Comparison of ENCODE assay signal across 24 cellular contexts in the genomic region with DNA sequence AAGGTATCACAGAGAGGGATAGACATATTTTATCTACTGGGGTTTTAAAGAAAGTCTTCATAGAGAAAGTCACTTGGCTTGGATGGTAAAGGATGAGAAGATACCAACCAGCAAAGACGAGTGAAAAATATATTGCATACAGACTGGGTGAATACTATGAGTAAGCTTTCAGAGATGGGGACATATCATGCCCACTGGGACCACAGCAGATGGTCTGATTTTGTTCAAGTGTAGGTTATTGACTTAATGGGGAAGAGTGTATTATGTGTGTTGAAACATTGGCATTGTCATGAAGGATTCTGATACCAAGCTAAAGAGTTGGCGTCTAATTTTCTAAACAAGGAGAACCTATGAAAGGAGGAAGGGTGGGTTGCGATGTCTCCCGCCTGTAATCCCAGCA. TPM values are rescaled to one million over a fixed set of nuclear protein-coding genes. Genes with fewer than 3 reads are reported as not detected.
DNase-seq lines count a peak whose midpoint lies in the region; ATAC-seq and TF ChIP-seq lines count a peak whose summit lies in the region.
"Had no signal": no experiment of that assay in that cellular context is flagged by ENCODE, and none has a peak within 500 bp of the region (broad histone marks: within the 10 kb centered on the region; RNA-seq: fewer than 3 reads in every experiment).

No MANE protein-coding gene starts in this region.

- DNase-seq in NCI-H82 (lab: John Stamatoyannopoulos, UW): peak; percentile 22
- DNase-seq in NCI-H82 treated with DMSO at 0.1 percent for 48 hours (lab: John Stamatoyannopoulos, UW; ENCODE audit: unreplicated experiment): no peak
- peak; percentile 73 to 89 for DNase-seq in NCI-H524 (lab: John Stamatoyannopoulos, UW)
- no peak for DNase-seq in stimulated activated naive B cell treated with anti-CD40 and anti-IgM and Interleukin-4, amounts not matched to agents 10 μg/mL and 1 μg/mL and 100 μg/mL, for 72 hours
- DNase-seq in spleen: no peak
- DNase-seq in NCI-H2107 (lab: John Stamatoyannopoulos, UW): no peak
- no peak for DNase-seq in NCI-H1105 treated with DMSO at 0.1 percent for 48 hours (lab: John Stamatoyannopoulos, UW)
- DNase-seq: AML-193; CD4-positive, alpha-beta T cell; HCEC 1CT; NCI-H1092 treated with DMSO at 0.1 percent for 48 hours; NCI-H1436 treated with DMSO at 0.1 percent for 48 hours; NCI-H2029; NCI-H226; NCI-H510A; NCI-H748 treated with DMSO at 0.1 percent for 48 hours; SJCRH30 had no signal

- H3K4me1 Mint-ChIP-seq in dendritic cell treated with granulocyte-macrophage colony-stimulating factor and Interleukin-4, amounts not matched to agents 40 ng/mL and 50 ng/mL, for 4 days (ENCODE audit: low read depth): peaks cover 49% of the 10 kb centered on the region
- H3K4me1 Mint-ChIP-seq in stimulated activated naive B cell treated with anti-CD40 and anti-IgM and Interleukin-4, amounts not matched to agents 10 μg/mL and 1 μg/mL and 100 μg/mL, for 72 hours: peaks cover 46 to 68% of the 10 kb centered on the region in 2 donors

- TF ChIP-seq POLR2A in spleen (IDR thresholded peaks at IDR 0.05): no peak

- no peak overlapping the region for H3K27ac ChIP-seq in spleen
- H3K27ac ChIP-seq: BLaER1 treated with 17β-estradiol and CSF1 and Interleukin-3, amounts not matched to agents 10 nM and 100 nM; KMS-11; SJCRH30 had no signal

- no peak for TF ChIP-seq CTCF in spleen (IDR thresholded peaks at IDR 0.05 in 8 of 11, conservative IDR thresholded peaks at IDR 0.05 in 3 of 11)

- no peaks in the 10 kb centered on the region for H3K36me3 Mint-ChIP-seq in dendritic cell treated with granulocyte-macrophage colony-stimulating factor and Interleukin-4, amounts not matched to agents 40 ng/mL and 50 ng/mL, for 4 days (ENCODE audit: low read depth)
- H3K36me3 Mint-ChIP-seq in stimulated activated naive B cell treated with anti-CD40 and anti-IgM and Interleukin-4, amounts not matched to agents 10 μg/mL and 1 μg/mL and 100 μg/mL, for 72 hours: no peaks in the 10 kb centered on the region
- H3K36me3 Mint-ChIP-seq: IgD-negative memory B cell had no signal

- peak overlapping the region; percentile 45 for H3K27ac Mint-ChIP-seq in dendritic cell treated with granulocyte-macrophage colony-stimulating factor and Interleukin-4, amounts not matched to agents 40 ng/mL and 50 ng/mL, for 4 days
- peak overlapping the region; percentile 47 for H3K27ac Mint-ChIP-seq in stimulated activated naive B cell treated with anti-CD40 and anti-IgM and Interleukin-4, amounts not matched to agents 10 μg/mL and 1 μg/mL and 100 μg/mL, for 72 hours
- H3K27ac Mint-ChIP-seq: CD4-positive, alpha-beta T cell had no signal

- H3K4me1 ChIP-seq in spleen: peaks cover 0 to 28% (median 22%) of the 10 kb centered on the region in 6 donors

- no peak overlapping the region for H3K4me3 ChIP-seq in spleen
- H3K4me3 ChIP-seq: BLaER1 treated with 17β-estradiol and CSF1 and Interleukin-3, amounts not matched to agents 10 nM and 100 nM; PC-9; SJCRH30 had no signal

- peaks cover 7% of the 10 kb centered on the region for H3K27me3 Mint-ChIP-seq in dendritic cell treated with granulocyte-macrophage colony-stimulating factor and Interleukin-4, amounts not matched to agents 40 ng/mL and 50 ng/mL, for 4 days
- peaks cover 0 to 6% of the 10 kb centered on the region in 2 donors for H3K27me3 Mint-ChIP-seq in stimulated activated naive B cell treated with anti-CD40 and anti-IgM and Interleukin-4, amounts not matched to agents 10 μg/mL and 1 μg/mL and 100 μg/mL, for 72 hours
- H3K27me3 Mint-ChIP-seq: CD4-positive, alpha-beta T cell had no signal

- no peaks in the 10 kb centered on the region for H3K27me3 ChIP-seq in spleen (replicated peaks in 1 of 7)
- H3K27me3 ChIP-seq: BLaER1 treated with 17β-estradiol and CSF1 and Interleukin-3, amounts not matched to agents 10 nM and 100 nM; SJCRH30 had no signal

- no peaks in the 10 kb centered on the region for H3K9me3 ChIP-seq in spleen
- H3K9me3 ChIP-seq: BLaER1 treated with 17β-estradiol and CSF1 and Interleukin-3, amounts not matched to agents 10 nM and 100 nM; SJCRH30 had no signal

- no peak for ATAC-seq in stimulated activated naive B cell treated with anti-CD40 and anti-IgM and Interleukin-4, amounts not matched to agents 10 μg/mL and 1 μg/mL and 100 μg/mL, for 72 hours (replicated peaks)
- ATAC-seq: Right ventricle myocardium inferior, SK-N-SH treated with all-trans-retinoic acid at 6 μM for 48 hours had no signal

- intact Hi-C loops in dendritic cell treated with granulocyte-macrophage colony-stimulating factor and Interleukin-4, amounts not matched to agents 40 ng/mL and 50 ng/mL, for 4 days (cut with micrococcal nuclease): no loop called here
- intact Hi-C loops in spleen (cut with DNase I; ENCODE audit: low total_unique reads): no loop called here

- no peaks in the 10 kb centered on the region for H3K36me3 ChIP-seq in spleen
- H3K36me3 ChIP-seq: BLaER1 treated with 17β-estradiol and CSF1 and Interleukin-3, amounts not matched to agents 10 nM and 100 nM; SJCRH30 had no signal

- H3K4me3 Mint-ChIP-seq in dendritic cell treated with granulocyte-macrophage colony-stimulating factor and Interleukin-4, amounts not matched to agents 40 ng/mL and 50 ng/mL, for 4 days: no peak overlapping the region
- H3K4me3 Mint-ChIP-seq in stimulated activated naive B cell treated with anti-CD40 and anti-IgM and Interleukin-4, amounts not matched to agents 10 μg/mL and 1 μg/mL and 100 μg/mL, for 72 hours: peak overlapping the region in 1 of 2 donors; percentile 8
- H3K4me3 Mint-ChIP-seq: CD4-positive, alpha-beta T cell had no signal

- 68 to 86% (median 76%) methylated on average over 4 of the region's 4 CpGs for WGBS in spleen, 5 donors

- no peaks in the 10 kb centered on the region for H3K9me3 Mint-ChIP-seq in dendritic cell treated with granulocyte-macrophage colony-stimulating factor and Interleukin-4, amounts not matched to agents 40 ng/mL and 50 ng/mL, for 4 days
- no peaks in the 10 kb centered on the region for H3K9me3 Mint-ChIP-seq in stimulated activated naive B cell treated with anti-CD40 and anti-IgM and Interleukin-4, amounts not matched to agents 10 μg/mL and 1 μg/mL and 100 μg/mL, for 72 hours
- H3K9me3 Mint-ChIP-seq: CD4-positive, alpha-beta T cell; IgD-negative memory B cell had no signal

RNA-seq across cellular contexts. Expression of a gene that starts 13.8 kb away (rescaled TPM):
- 10 to 100 TPM; 25.8 to 47.9 (median 42.7) TPM for total RNA-seq in spleen
- polyA plus RNA-seq in spleen: 10 to 100 TPM; 18.6 to 23.6 (median 19.0) TPM

Comparison
In these comparisons a context has a peak if more than half of its experiments do, and no peak if none do; other contexts are left out.
1. DNase-seq: peak in NCI-H82 (single experiment) and NCI-H524 (2 of 2); none in NCI-H82 treated with DMSO at 0.1 percent for 48 hours (single experiment), stimulated activated naive B cell treated with anti-CD40 and anti-IgM and Interleukin-4, amounts not matched to agents 10 μg/mL and 1 μg/mL and 100 μg/mL, for 72 hours (single experiment), spleen (single experiment), NCI-H2107 (single experiment) and NCI-H1105 treated with DMSO at 0.1 percent for 48 hours (single experiment).